Comparison of ENCODE assay signal across 2 cellular contexts in the genomic region with DNA sequence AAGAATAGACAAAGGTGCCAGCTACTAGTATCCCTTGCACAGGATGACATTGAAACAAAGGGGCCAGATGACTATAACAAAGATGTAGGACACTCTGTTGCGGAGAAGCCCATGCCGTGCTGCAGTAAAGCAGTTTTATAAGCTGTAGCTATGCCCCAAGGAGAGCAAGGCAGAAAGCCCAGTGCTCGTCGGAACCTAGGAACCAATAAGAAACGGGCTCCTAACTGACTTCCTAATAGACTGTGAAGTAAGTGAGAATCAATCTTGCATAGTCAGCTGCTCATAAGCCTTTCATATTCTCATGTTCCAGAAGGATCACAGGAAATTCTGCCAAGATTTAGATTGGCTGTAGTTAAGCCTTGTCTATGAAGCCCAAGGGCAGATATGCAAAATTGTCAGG.
TF ChIP-seq lines count a peak whose summit lies in the region.

No MANE protein-coding gene starts in this region.

TF ChIP-seq in IMR-90, 13 proteins besides CTCF, POLR2A, EP300 and RAD21 (continued from another document):
- TF ChIP-seq SMC3 (IDR thresholded peaks at IDR 0.05; ENCODE audit: low read depth, low read length) (no peak), MXI1 (IDR thresholded peaks at IDR 0.05; ENCODE audit: borderline replicate concordance, low read depth, low read length) (no peak), MAZ (IDR thresholded peaks at IDR 0.05; ENCODE audit: borderline replicate concordance, low read depth, low read length) (no peak), RFX5 (IDR thresholded peaks at IDR 0.05; ENCODE audit: low read depth, low read length) (no peak), RCOR1 (IDR thresholded peaks at IDR 0.05; ENCODE audit: insufficient replicate concordance, low read length) (no peak), MAFK (IDR thresholded peaks at IDR 0.05; ENCODE audit: low read depth, low read length) (no peak)
- TF ChIP-seq, protein P1, sequence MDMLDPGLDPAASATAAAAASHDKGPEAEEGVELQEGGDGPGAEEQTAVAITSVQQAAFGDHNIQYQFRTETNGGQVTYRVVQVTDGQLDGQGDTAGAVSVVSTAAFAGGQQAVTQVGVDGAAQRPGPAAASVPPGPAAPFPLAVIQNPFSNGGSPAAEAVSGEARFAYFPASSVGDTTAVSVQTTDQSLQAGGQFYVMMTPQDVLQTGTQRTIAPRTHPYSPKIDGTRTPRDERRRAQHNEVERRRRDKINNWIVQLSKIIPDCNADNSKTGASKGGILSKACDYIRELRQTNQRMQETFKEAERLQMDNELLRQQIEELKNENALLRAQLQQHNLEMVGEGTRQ (IDR thresholded peaks at IDR 0.05; ENCODE audit: low read depth, low read length): no peak

TF ChIP-seq in HEK293T, 16 proteins besides CTCF, POLR2A, EP300 and RAD21 (continued from another document):
- TF ChIP-seq, protein P2, sequence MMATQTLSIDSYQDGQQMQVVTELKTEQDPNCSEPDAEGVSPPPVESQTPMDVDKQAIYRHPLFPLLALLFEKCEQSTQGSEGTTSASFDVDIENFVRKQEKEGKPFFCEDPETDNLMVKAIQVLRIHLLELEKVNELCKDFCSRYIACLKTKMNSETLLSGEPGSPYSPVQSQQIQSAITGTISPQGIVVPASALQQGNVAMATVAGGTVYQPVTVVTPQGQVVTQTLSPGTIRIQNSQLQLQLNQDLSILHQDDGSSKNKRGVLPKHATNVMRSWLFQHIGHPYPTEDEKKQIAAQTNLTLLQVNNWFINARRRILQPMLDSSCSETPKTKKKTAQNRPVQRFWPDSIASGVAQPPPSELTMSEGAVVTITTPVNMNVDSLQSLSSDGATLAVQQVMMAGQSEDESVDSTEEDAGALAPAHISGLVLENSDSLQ (IDR thresholded peaks at IDR 0.05): no peak
- TF ChIP-seq SUZ12 (IDR thresholded peaks at IDR 0.05) (no peak), SP1 (IDR thresholded peaks at IDR 0.05) (no peak), ZNF384 (IDR thresholded peaks at IDR 0.05) (no peak), TARDBP (IDR thresholded peaks at IDR 0.05) (no peak), ELF4 (IDR thresholded peaks at IDR 0.05) (no peak), L3MBTL2 (conservative IDR thresholded peaks at IDR 0.05) (no peak)
